ENCODE assay signal across 30 cellular contexts in the genomic region with DNA sequence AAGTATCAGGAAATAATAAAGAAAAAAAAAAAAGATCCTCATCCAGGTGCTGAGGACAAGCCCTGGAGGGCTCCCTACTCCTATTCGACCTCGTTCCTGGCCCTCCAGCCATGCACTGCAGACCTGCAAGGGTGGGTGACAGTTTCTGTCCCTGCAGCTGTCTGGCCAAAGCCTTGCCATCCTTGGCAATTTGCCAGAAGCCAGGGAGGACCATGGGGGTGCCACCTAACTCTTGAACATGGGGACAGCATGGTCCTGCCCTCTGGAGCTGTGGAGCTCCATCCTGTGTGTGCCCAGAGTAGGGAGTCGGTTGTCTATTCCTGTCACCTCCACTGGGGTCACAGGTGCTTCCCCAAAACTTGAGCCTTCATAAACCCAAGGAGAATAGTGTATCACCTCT. TPM values are rescaled to one million over a fixed set of nuclear protein-coding genes. Genes with fewer than 3 reads are reported as not detected.
"Had no signal": no experiment of that assay in that cellular context is flagged by ENCODE, and none has a peak within 500 bp of the region (broad histone marks: within the 10 kb centered on the region; RNA-seq: fewer than 3 reads in every experiment).

No MANE protein-coding gene starts in this region.

- H3K9me3 ChIP-seq: ascending aorta, breast epithelium had no signal

- DNase-seq: activated CD4-positive, alpha-beta memory T cell treated with anti-CD3 and anti-CD28 coated beads, Interleukin-2, amount 10 ng/mL, durations not matched to agents 7 days and 5 days; activated CD4-positive, alpha-beta T cell treated with anti-CD3 and anti-CD28 coated beads for 1 hour; activated CD4-positive, alpha-beta T cell treated with anti-CD3 and anti-CD28 coated beads for 4 hours; activated CD4-positive, alpha-beta T cell treated with anti-CD3 and anti-CD28 coated beads, Interleukin-2, amount 10 ng/mL, durations not matched to agents 7 days and 5 days; activated CD4-positive, alpha-beta T cell treated with anti-CD3 and anti-CD28 coated beads, Interleukin-2, amount 50 U/mL, for 4 hours; activated CD4-positive, CD25-positive, alpha-beta regulatory T cell; activated CD8-positive, alpha-beta memory T cell treated with anti-CD3 and anti-CD28 coated beads, Interleukin-2, amount 50 U/mL, for 48 hours; activated gamma-delta T cell; activated naive CD4-positive, alpha-beta T cell; activated naive CD4-positive, alpha-beta T cell treated with anti-CD3 and anti-CD28 coated beads, Interleukin-2, amount 10 ng/mL, durations not matched to agents 7 days and 5 days; activated naive CD8-positive, alpha-beta T cell treated with anti-CD3 and anti-CD28 coated beads, Interleukin-2, amount 10 ng/mL, durations not matched to agents 7 days and 5 days; activated T-cell treated with anti-CD3 and anti-CD28 coated beads for 4 hours; activated T-cell treated with anti-CD3 and anti-CD28 coated beads, Interleukin-2, amount 50 U/mL, for 24 hours; activated T-cell treated with anti-CD3 and anti-CD28 coated beads, Interleukin-2, amount 50 U/mL, for 72 hours; central memory CD4-positive, alpha-beta T cell; cerebellar nuclear complex; dorsolateral prefrontal cortex; effector memory CD4-positive, alpha-beta T cell; endodermal cell; foreskin fibroblast; head of caudate nucleus; T-helper 2 cell had no signal

- H3K27ac ChIP-seq: ascending aorta, breast epithelium, cardiac muscle cell, coronary artery, dorsolateral prefrontal cortex had no signal

- H3K4me3 ChIP-seq: ascending aorta, breast epithelium, cardiac muscle cell, coronary artery, dorsolateral prefrontal cortex had no signal

- H3K27me3 ChIP-seq: ascending aorta, breast epithelium, cardiac muscle cell, dorsolateral prefrontal cortex had no signal

- H3K4me1 ChIP-seq: ascending aorta, breast epithelium had no signal

- H3K36me3 ChIP-seq: ascending aorta, breast epithelium, cardiac muscle cell had no signal

RNA-seq across cellular contexts. Expression of gene DMBT1, which starts 27.8 kb away (rescaled TPM):
- total RNA-seq: activated CD4-positive, alpha-beta T cell treated with anti-CD3 and anti-CD28 coated beads, Interleukin-2, amount 10 ng/mL, durations not matched to agents 7 days and 5 days; activated naive CD4-positive, alpha-beta T cell treated with anti-CD3 and anti-CD28 coated beads, Interleukin-2, amount 50 U/mL, for 72 hours; activated naive CD8-positive, alpha-beta T cell treated with anti-CD3 and anti-CD28 coated beads, Interleukin-2, amount 10 ng/mL, durations not matched to agents 7 days and 5 days; activated T-cell treated with anti-CD3 and anti-CD28 coated beads, Interleukin-2, amount 50 U/mL, for 72 hours; ascending aorta; cardiac muscle cell; endodermal cell; epithelial cell of proximal tubule; frontal cortex; T-helper 1 cell treated with Interleukin-12 subunit alpha and Interleukin-12 subunit beta and Interleukin-4 antibody, amounts not matched to agents 30 ng/mL and 1 ng/mL, for 36 hours had no signal
- polyA plus RNA-seq: cardiac muscle cell had no signal
